38 cellular contexts compared by ENCODE assay signal in the genomic region with DNA sequence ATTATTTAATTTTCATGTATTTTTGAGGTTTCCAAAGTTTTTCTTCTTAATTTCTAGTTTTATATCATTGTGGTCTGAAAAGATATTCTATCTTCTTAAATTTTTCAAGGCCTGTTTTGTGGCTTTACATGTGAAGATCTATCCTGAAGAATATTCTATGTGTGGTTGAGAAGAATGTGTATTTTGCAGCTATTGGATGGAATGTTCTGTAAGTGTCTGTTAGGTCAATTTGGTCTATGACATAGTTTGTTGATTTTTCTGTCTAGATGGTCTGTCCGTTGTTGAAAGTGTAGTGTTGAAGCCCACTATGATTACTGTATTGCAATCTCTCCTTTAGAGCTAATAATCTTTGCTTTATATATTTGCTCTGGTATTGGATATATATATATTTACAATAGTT.
"Had no signal": no experiment of that assay in that cellular context is flagged by ENCODE, and none has a peak within 500 bp of the region (broad histone marks: within the 10 kb centered on the region; RNA-seq: fewer than 3 reads in every experiment).

No MANE protein-coding gene starts in this region.

- H3K4me1 Mint-ChIP-seq: activated naive CD8-positive, alpha-beta T cell treated with anti-CD3 and anti-CD28 coated beads, Interleukin-2, amount 10 ng/mL, durations not matched to agents 7 days and 5 days; stimulated activated naive CD8-positive, alpha-beta T cell treated with anti-CD3 and anti-CD28 coated beads, Interleukin-15, amount 100 ng/mL, for 72 hours had no signal

- H3K4me3 Mint-ChIP-seq: activated CD4-positive, alpha-beta memory T cell treated with anti-CD3 and anti-CD28 coated beads for 36 hours; activated CD4-positive, alpha-beta T cell treated with anti-CD3 and anti-CD28 coated beads, Interleukin-2, amount 10 ng/mL, durations not matched to agents 24 days and 14 days; activated naive CD4-positive, alpha-beta T cell treated with anti-CD3 and anti-CD28 coated beads for 36 hours; activated naive CD8-positive, alpha-beta T cell treated with anti-CD3 and anti-CD28 coated beads, Interleukin-2, amount 10 ng/mL, durations not matched to agents 7 days and 5 days; activated T-helper 1 cell treated with anti-CD3 and anti-CD28 coated beads, Interleukin-12 subunit alpha, Interleukin-12 subunit beta, Interleukin-2, Interleukin-4 antibody, amounts not matched to agents 30 ng/mL and 10 ng/mL and 1 ng/mL, durations not matched to agents 14 hours and 24 hours and 36 hours; effector memory CD8-positive, alpha-beta T cell; naive thymus-derived CD4-positive, alpha-beta T cell; stimulated activated memory B cell treated with anti-CD40 and anti-IgM and Interleukin-4, amounts not matched to agents 10 μg/mL and 1 μg/mL and 100 μg/mL, for 72 hours; stimulated activated naive CD8-positive, alpha-beta T cell treated with anti-CD3 and anti-CD28 coated beads, Interleukin-15, amount 100 ng/mL, for 72 hours; T-helper 17 cell; type B pancreatic cell had no signal

- H3K27me3 Mint-ChIP-seq: activated CD4-positive, alpha-beta memory T cell treated with anti-CD3 and anti-CD28 coated beads for 36 hours; activated naive CD8-positive, alpha-beta T cell treated with anti-CD3 and anti-CD28 coated beads, Interleukin-2, amount 10 ng/mL, durations not matched to agents 7 days and 5 days; effector memory CD8-positive, alpha-beta T cell; stimulated activated naive CD8-positive, alpha-beta T cell treated with anti-CD3 and anti-CD28 coated beads, Interleukin-15, amount 100 ng/mL, for 72 hours had no signal

- H3K27ac ChIP-seq: body of pancreas, cardiac muscle cell, ovary, prostate gland, vagina, WERI-Rb-1 had no signal

- H3K36me3 Mint-ChIP-seq: activated CD4-positive, alpha-beta memory T cell treated with anti-CD3 and anti-CD28 coated beads for 36 hours; stimulated activated memory B cell treated with anti-CD40 and anti-IgM and Interleukin-4, amounts not matched to agents 10 μg/mL and 1 μg/mL and 100 μg/mL, for 72 hours; type B pancreatic cell had no signal

- H3K9me3 Mint-ChIP-seq: activated CD4-positive, alpha-beta memory T cell treated with anti-CD3 and anti-CD28 coated beads for 36 hours; activated naive CD4-positive, alpha-beta T cell treated with anti-CD3 and anti-CD28 coated beads for 36 hours; activated T-helper 1 cell treated with anti-CD3 and anti-CD28 coated beads, Interleukin-12 subunit alpha, Interleukin-12 subunit beta, Interleukin-2, Interleukin-4 antibody, amounts not matched to agents 30 ng/mL and 10 ng/mL and 1 ng/mL, durations not matched to agents 14 hours and 24 hours and 36 hours; effector memory CD8-positive, alpha-beta T cell; type B pancreatic cell had no signal

- H3K27ac Mint-ChIP-seq: activated CD4-positive, alpha-beta memory T cell treated with anti-CD3 and anti-CD28 coated beads for 36 hours; activated CD4-positive, alpha-beta T cell treated with anti-CD3 and anti-CD28 coated beads, Interleukin-2, amount 10 ng/mL, durations not matched to agents 24 days and 14 days; activated naive CD4-positive, alpha-beta T cell treated with anti-CD3 and anti-CD28 coated beads for 36 hours; activated naive CD8-positive, alpha-beta T cell treated with anti-CD3 and anti-CD28 coated beads, Interleukin-2, amount 10 ng/mL, durations not matched to agents 7 days and 5 days; activated T-helper 1 cell treated with anti-CD3 and anti-CD28 coated beads, Interleukin-12 subunit alpha, Interleukin-12 subunit beta, Interleukin-2, Interleukin-4 antibody, amounts not matched to agents 30 ng/mL and 10 ng/mL and 1 ng/mL, durations not matched to agents 14 hours and 24 hours and 36 hours; effector memory CD8-positive, alpha-beta T cell; naive thymus-derived CD4-positive, alpha-beta T cell; stimulated activated memory B cell treated with anti-CD40 and anti-IgM and Interleukin-4, amounts not matched to agents 10 μg/mL and 1 μg/mL and 100 μg/mL, for 72 hours; stimulated activated naive CD8-positive, alpha-beta T cell treated with anti-CD3 and anti-CD28 coated beads, Interleukin-15, amount 100 ng/mL, for 72 hours; T-helper 17 cell; type B pancreatic cell had no signal

- H3K4me1 ChIP-seq: prostate gland, vagina had no signal

- H3K9me3 ChIP-seq: body of pancreas, ovary, prostate gland, vagina had no signal

- H3K36me3 ChIP-seq: cardiac muscle cell, ovary, prostate gland, vagina, WERI-Rb-1 had no signal

- H3K27me3 ChIP-seq: body of pancreas, cardiac muscle cell, ovary, vagina had no signal

- ATAC-seq: body of pancreas; effector memory CD8-positive, alpha-beta T cell; naive thymus-derived CD4-positive, alpha-beta T cell; sciatic nerve; stimulated activated memory B cell treated with anti-CD40 and anti-IgM and Interleukin-4, amounts not matched to agents 10 μg/mL and 1 μg/mL and 100 μg/mL, for 72 hours; stimulated activated naive CD8-positive, alpha-beta T cell treated with anti-CD3 and anti-CD28 coated beads, Interleukin-15, amount 100 ng/mL, for 72 hours; T-helper 17 cell had no signal

- H3K4me3 ChIP-seq: body of pancreas, cardiac muscle cell, ovary, prostate gland, vagina had no signal

- DNase-seq: activated CD4-positive, alpha-beta memory T cell treated with anti-CD3 and anti-CD28 coated beads for 36 hours; activated CD4-positive, alpha-beta T cell treated with anti-CD3 and anti-CD28 coated beads, Interleukin-2, amount 10 ng/mL, durations not matched to agents 24 days and 14 days; activated CD4-positive, CD25-positive, alpha-beta regulatory T cell treated with anti-CD3 and anti-CD28 coated beads, Interleukin-2, amount 50 U/mL, for 72 hours; activated CD8-positive, alpha-beta memory T cell treated with anti-CD3 and anti-CD28 coated beads, Interleukin-2, amount 50 U/mL, for 4 hours; activated effector memory CD4-positive, alpha-beta T cell treated with anti-CD3 and anti-CD28 coated beads, Interleukin-2, amount 50 U/mL, for 16 hours; activated naive CD4-positive, alpha-beta T cell treated with anti-CD3 and anti-CD28 coated beads for 36 hours; activated naive CD8-positive, alpha-beta T cell treated with anti-CD3 and anti-CD28 coated beads, Interleukin-2, amount 10 ng/mL, durations not matched to agents 7 days and 5 days; activated T-cell treated with anti-CD3 and anti-CD28 coated beads, Interleukin-2, amount 50 U/mL, for 1 hour; amniotic stem cell; body of pancreas; cerebellar nuclear complex; cortex of kidney; effector memory CD8-positive, alpha-beta T cell; erythroblast; foreskin fibroblast; head of caudate nucleus; hippocampal formation; kidney; midbrain; naive thymus-derived CD4-positive, alpha-beta T cell; ovary; retina; small intestine; stimulated activated CD4-positive, alpha-beta T cell treated with anti-CD3 and anti-CD28 coated beads, Interleukin-1b, Interleukin-23, amount 100 ng/mL, for 48 hours; stimulated activated CD4-positive, alpha-beta T cell treated with anti-CD3 and anti-CD28 coated beads, Interleukin-4, amount 100 ng/mL, for 4 hours; stimulated activated CD8-positive, alpha-beta memory T cell treated with anti-CD3 and anti-CD28 coated beads, Interleukin-4, amount 100 ng/mL, for 48 hours; stimulated activated naive CD8-positive, alpha-beta T cell treated with anti-CD3 and anti-CD28 coated beads, Interleukin-15, amount 100 ng/mL, for 72 hours; substantia nigra; T-helper 17 cell; T1000; WERI-Rb-1 had no signal
